ENCODE assay signal across 1 cellular context in the genomic region with DNA sequence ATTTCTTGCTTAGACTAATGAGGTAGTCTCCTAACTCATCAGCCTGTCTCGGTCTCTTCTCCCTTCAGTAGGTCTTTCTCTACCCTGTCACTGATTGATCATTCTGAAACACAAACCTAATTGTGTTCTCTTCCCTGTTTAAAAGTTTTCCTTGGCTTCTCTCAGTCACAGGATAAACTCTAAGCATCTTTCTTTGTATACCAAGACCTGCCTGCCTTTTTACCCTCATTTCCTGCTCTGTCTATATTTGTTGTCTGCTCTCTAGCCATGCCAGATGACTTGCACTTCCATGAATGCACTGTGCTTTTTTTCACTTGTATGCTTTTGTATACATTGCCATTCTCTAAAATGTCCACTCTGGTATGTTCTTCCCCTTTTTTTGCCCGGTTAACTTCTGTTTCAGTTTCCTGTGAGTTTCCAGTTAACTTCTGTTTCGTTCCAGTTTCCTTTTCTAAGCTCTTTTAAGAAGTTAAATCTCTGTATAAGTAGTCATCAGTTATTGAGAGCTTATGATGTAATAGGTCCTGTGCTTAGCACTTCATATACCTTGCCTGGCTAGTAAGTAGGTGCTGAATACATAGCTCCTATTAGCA.
TF ChIP-seq lines count a peak whose summit lies in the region.

No MANE protein-coding gene starts in this region.

TF ChIP-seq in SK-N-SH, 30 proteins besides CTCF, POLR2A, EP300 and RAD21 (continued from another document):
- TF ChIP-seq, protein P1, sequence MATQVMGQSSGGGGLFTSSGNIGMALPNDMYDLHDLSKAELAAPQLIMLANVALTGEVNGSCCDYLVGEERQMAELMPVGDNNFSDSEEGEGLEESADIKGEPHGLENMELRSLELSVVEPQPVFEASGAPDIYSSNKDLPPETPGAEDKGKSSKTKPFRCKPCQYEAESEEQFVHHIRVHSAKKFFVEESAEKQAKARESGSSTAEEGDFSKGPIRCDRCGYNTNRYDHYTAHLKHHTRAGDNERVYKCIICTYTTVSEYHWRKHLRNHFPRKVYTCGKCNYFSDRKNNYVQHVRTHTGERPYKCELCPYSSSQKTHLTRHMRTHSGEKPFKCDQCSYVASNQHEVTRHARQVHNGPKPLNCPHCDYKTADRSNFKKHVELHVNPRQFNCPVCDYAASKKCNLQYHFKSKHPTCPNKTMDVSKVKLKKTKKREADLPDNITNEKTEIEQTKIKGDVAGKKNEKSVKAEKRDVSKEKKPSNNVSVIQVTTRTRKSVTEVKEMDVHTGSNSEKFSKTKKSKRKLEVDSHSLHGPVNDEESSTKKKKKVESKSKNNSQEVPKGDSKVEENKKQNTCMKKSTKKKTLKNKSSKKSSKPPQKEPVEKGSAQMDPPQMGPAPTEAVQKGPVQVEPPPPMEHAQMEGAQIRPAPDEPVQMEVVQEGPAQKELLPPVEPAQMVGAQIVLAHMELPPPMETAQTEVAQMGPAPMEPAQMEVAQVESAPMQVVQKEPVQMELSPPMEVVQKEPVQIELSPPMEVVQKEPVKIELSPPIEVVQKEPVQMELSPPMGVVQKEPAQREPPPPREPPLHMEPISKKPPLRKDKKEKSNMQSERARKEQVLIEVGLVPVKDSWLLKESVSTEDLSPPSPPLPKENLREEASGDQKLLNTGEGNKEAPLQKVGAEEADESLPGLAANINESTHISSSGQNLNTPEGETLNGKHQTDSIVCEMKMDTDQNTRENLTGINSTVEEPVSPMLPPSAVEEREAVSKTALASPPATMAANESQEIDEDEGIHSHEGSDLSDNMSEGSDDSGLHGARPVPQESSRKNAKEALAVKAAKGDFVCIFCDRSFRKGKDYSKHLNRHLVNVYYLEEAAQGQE (IDR thresholded peaks at IDR 0.05; ENCODE audit: low read depth, low read length) = no peak
- TF ChIP-seq RXRA (IDR thresholded peaks at IDR 0.05; ENCODE audit: borderline replicate concordance, low read depth) = no peak
- no peak for TF ChIP-seq RFX5 (IDR thresholded peaks at IDR 0.05; ENCODE audit: low read length)
- no peak for TF ChIP-seq POLR2AphosphoS5 (IDR thresholded peaks at IDR 0.05; ENCODE audit: low read depth, low read length)
- no peak for TF ChIP-seq SIN3A (IDR thresholded peaks at IDR 0.05; ENCODE audit: borderline replicate concordance, low read depth, low read length)
- TF ChIP-seq FOXM1 (IDR thresholded peaks at IDR 0.05; ENCODE audit: low read depth) = no peak
- no peak for TF ChIP-seq MEF2A (IDR thresholded peaks at IDR 0.05; ENCODE audit: borderline replicate concordance, low read depth)
- no peak for TF ChIP-seq TAF1 (IDR thresholded peaks at IDR 0.05; ENCODE audit: borderline replicate concordance, low read depth, low read length)
- TF ChIP-seq TEAD4 (IDR thresholded peaks at IDR 0.05; ENCODE audit: borderline replicate concordance, insufficient read depth) = no peak
- TF ChIP-seq, protein P2, sequence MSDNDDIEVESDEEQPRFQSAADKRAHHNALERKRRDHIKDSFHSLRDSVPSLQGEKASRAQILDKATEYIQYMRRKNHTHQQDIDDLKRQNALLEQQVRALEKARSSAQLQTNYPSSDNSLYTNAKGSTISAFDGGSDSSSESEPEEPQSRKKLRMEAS (IDR thresholded peaks at IDR 0.05; ENCODE audit: low read depth) = no peak
- TF ChIP-seq, protein P3, sequence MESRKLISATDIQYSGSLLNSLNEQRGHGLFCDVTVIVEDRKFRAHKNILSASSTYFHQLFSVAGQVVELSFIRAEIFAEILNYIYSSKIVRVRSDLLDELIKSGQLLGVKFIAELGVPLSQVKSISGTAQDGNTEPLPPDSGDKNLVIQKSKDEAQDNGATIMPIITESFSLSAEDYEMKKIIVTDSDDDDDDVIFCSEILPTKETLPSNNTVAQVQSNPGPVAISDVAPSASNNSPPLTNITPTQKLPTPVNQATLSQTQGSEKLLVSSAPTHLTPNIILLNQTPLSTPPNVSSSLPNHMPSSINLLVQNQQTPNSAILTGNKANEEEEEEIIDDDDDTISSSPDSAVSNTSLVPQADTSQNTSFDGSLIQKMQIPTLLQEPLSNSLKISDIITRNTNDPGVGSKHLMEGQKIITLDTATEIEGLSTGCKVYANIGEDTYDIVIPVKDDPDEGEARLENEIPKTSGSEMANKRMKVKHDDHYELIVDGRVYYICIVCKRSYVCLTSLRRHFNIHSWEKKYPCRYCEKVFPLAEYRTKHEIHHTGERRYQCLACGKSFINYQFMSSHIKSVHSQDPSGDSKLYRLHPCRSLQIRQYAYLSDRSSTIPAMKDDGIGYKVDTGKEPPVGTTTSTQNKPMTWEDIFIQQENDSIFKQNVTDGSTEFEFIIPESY (IDR thresholded peaks at IDR 0.05; ENCODE audit: borderline replicate concordance, low read depth) = no peak
- no peak for TF ChIP-seq EZH2phosphoT487 (IDR thresholded peaks at IDR 0.05; ENCODE audit: borderline replicate concordance, low read depth)
